Comparison of ENCODE assay signal across 16 cellular contexts in the genomic region with DNA sequence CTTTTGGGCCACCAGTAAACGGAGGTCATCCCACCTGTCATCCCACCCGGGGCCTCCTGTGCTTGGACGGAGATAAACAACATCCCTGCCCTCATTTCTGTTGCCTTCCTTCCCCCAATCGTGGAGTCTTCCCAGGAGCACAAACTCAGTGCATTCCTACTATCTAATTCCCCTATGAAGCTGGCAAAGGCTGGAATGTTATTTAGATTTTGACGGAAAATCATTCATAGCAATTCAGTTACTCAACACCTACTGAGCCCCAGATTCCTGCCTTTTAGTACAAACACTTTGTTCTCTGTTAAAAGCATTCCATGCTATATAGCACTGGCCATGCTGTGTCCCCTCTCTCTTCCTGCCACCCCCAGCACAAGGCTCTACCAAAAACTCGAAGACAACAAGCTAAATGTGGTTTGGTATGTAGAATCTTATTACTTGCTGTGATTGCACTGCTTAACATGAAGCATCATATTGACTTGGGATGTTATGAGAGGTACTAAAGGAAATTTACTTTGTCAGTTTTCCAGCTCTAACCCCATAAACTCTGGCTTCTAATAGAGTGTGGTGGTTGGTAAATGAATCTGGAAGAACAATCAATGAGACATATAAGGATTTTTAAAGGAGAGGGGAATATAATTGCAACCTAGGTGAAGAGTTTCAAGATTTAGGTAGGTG. TPM values are rescaled to one million over a fixed set of nuclear protein-coding genes. Genes with fewer than 3 reads are reported as not detected.
DNase-seq lines count a peak whose midpoint lies in the region; TF ChIP-seq lines count a peak whose summit lies in the region.
"Had no signal": no experiment of that assay in that cellular context is flagged by ENCODE, and none has a peak within 500 bp of the region (broad histone marks: within the 10 kb centered on the region; RNA-seq: fewer than 3 reads in every experiment).

No MANE protein-coding gene starts in this region.

- H3K4me2 ChIP-seq in PC-9 (0 out of 2 replicates have a peak overlapping the region, but pooled peaks have one; percentile 7), osteoblast (ENCODE audit: insufficient read depth, low read length) (peak overlapping the region; percentile 10)

- no peak overlapping the region for H3K4me3 Mint-ChIP-seq in Calu3 (ENCODE audit: low read depth, unreplicated experiment)

- H3K79me2 ChIP-seq in PC-9 (ENCODE audit: low read depth) (peaks cover 3% of the 10 kb centered on the region; the same call in 1 of the 2 replicates), osteoblast (ENCODE audit: insufficient read depth, low read length) (no peaks in the 10 kb centered on the region)

- no peak overlapping the region for H3K27ac Mint-ChIP-seq in Calu3 (ENCODE audit: unreplicated experiment)

- H3K9me3 ChIP-seq in AG04450 (ENCODE audit: control insufficient read depth, insufficient read depth, low read length) (no peaks in the 10 kb centered on the region), PC-9 (ENCODE audit: insufficient read depth, low read depth) (no peaks in the 10 kb centered on the region), esophagus muscularis mucosa (no peaks in the 10 kb centered on the region), osteoblast (ENCODE audit: low read depth, low read length) (no peaks in the 10 kb centered on the region)
- H3K9me3 ChIP-seq: tibial nerve had no signal

- CTCF ChIA-PET in AG04450 (lab: Charles Lee) (interaction anchor here (0.5 to 4.0 kb wide), 4 partner anchors 11 to 323 kb away, joined by 4 to 33 read pairs (median 8); no protein-coding TSS in a partner anchor), PC-9 (lab: Charles Lee) (no interaction called here), Calu3 (lab: Charles Lee) (no interaction called here)

- POLR2A ChIA-PET in AG04450 (lab: Yijun Ruan, JAX) = interaction anchor here (0.9 to 2.6 kb wide), 5 partner anchors 15 to 359 kb away, joined by 3 to 13 read pairs (median 3); partner anchors contain the start of genes IMPA2 and TUBB6
- POLR2A ChIA-PET in PC-9 (lab: Charles Lee; ENCODE audit: unreplicated experiment) = no interaction called here

- H3K4me1 Mint-ChIP-seq in Calu3 (ENCODE audit: low read depth, unreplicated experiment) = peaks cover 8% of the 10 kb centered on the region

- H4K20me1 ChIP-seq in PC-9 (ENCODE audit: insufficient read depth) (no peaks in the 10 kb centered on the region), osteoblast (ENCODE audit: insufficient read depth, low read length) (no peaks in the 10 kb centered on the region)

- WGBS in esophagus muscularis mucosa = 33% methylated on average over 6 of the region's 6 CpGs

- TF ChIP-seq POLR2A in esophagus muscularis mucosa (IDR thresholded peaks at IDR 0.05; ENCODE audit: low read depth) = no peak

- TF ChIP-seq EP300 in esophagus muscularis mucosa (IDR thresholded peaks at IDR 0.05) = no peak

- peaks cover 17% of the 10 kb centered on the region; the same call in 1 of the 2 replicates for H3F3A ChIP-seq in PC-9 (ENCODE audit: insufficient read depth, low read depth)

- intact Hi-C loops in PC-9 (cut with micrococcal nuclease; ENCODE audit: unreplicated experiment) (no loop called here), esophagus muscularis mucosa (cut with DNase I) (no loop called here), Calu3 (cut with micrococcal nuclease; ENCODE audit: unreplicated experiment) (no loop called here), cardiac septum (cut with DNase I) (no loop called here)

- H3K4me1 ChIP-seq in PC-9 (replicated peaks; ENCODE audit: insufficient read depth) (peaks cover 34% of the 10 kb centered on the region), esophagus muscularis mucosa (peaks cover 17 to 72% (median 53%) of the 10 kb centered on the region in 4 donors), osteoblast (ENCODE audit: insufficient read depth, low read length) (peaks cover 38% of the 10 kb centered on the region)

- H3K27me3 ChIP-seq in AG04450 (ENCODE audit: control insufficient read depth, insufficient read depth, low read length) (no peaks in the 10 kb centered on the region), PC-9 (ENCODE audit: insufficient read depth, low read depth) (no peaks in the 10 kb centered on the region), esophagus muscularis mucosa (no peaks in the 10 kb centered on the region), osteoblast (ENCODE audit: insufficient read depth, low read length) (no peaks in the 10 kb centered on the region)
- H3K27me3 ChIP-seq: tibial nerve had no signal

- H3K4me3 ChIP-seq in AG04450 (ENCODE audit: low read depth, low read length) = no peak overlapping the region
- no peak overlapping the region for H3K4me3 ChIP-seq in PC-9
- H3K4me3 ChIP-seq in esophagus muscularis mucosa = no peak overlapping the region
- H3K4me3 ChIP-seq in osteoblast (ENCODE audit: insufficient read depth, low read length) = no peak overlapping the region
- H3K4me3 ChIP-seq: tibial nerve had no signal

- H3K9me3 Mint-ChIP-seq in Calu3 (ENCODE audit: low read depth, unreplicated experiment) = no peaks in the 10 kb centered on the region

- no peaks in the 10 kb centered on the region for H3K27me3 Mint-ChIP-seq in Calu3 (ENCODE audit: unreplicated experiment)

- TF ChIP-seq CTCF in AG04450 (IDR thresholded peaks at IDR 0.05; ENCODE audit: low read depth, low read length) = no peak
- no peak for TF ChIP-seq CTCF in PC-9 (conservative IDR thresholded peaks at IDR 0.05)
- TF ChIP-seq CTCF in esophagus muscularis mucosa (IDR thresholded peaks at IDR 0.05) = no peak
- TF ChIP-seq CTCF in osteoblast (IDR thresholded peaks at IDR 0.05; ENCODE audit: extremely low read depth, low read depth, low read length) = no peak
- no peak for TF ChIP-seq CTCF in Calu3 (IDR thresholded peaks at IDR 0.05; ENCODE audit: unreplicated experiment)

- H3K27ac ChIP-seq in AG04450 (ENCODE audit: low read depth, low read length) (peak overlapping the region; percentile 68), PC-9 (0 out of 2 replicates have a peak overlapping the region, but pooled peaks have one; percentile 9), esophagus muscularis mucosa (replicated peaks in 1 of 4) (peak overlapping the region; percentile 89 to 95 (median 95)), osteoblast (ENCODE audit: low read depth, low read length) (peak overlapping the region; percentile 19), substantia nigra (ENCODE audit: low read depth, low read length, poor library complexity, severe bottlenecking) (no peak overlapping the region)

- no TSS peak for BruUV-seq in PC-9 (replicated peaks; lab: Mats Ljungman, UMichigan)
- no TSS peak for BruUV-seq in Calu3 (replicated peaks; lab: Mats Ljungman, UMichigan)

- DNase-seq in AG04450 (ENCODE audit: low read depth, low spot score) (no peak), PC-9 (no peak), esophagus muscularis mucosa (ENCODE audit: extremely low spot score) (no peak), osteoblast (ENCODE audit: insufficient read length, low spot score, missing footprints) (no peak), DMS 273 treated with DMSO at 0.1 percent for 48 hours (lab: John Stamatoyannopoulos, UW) (no peak), substantia nigra (lab: John Stamatoyannopoulos, UW) (no peak), Calu3 (no peak), cardiac septum (ENCODE audit: low spot score) (no peak)
- DNase-seq: activated CD4-positive, CD25-positive, alpha-beta regulatory T cell treated with anti-CD3 and anti-CD28 coated beads, Interleukin-2, amount 50 U/mL, for 72 hours; activated T-cell treated with anti-CD3 and anti-CD28 coated beads, Interleukin-2, amount 50 U/mL, for 48 hours; AML-193; left colon; NCI-H1105; NCI-H510A; SHP77 treated with DMSO at 0.1 percent for 48 hours had no signal

- H3K36me3 ChIP-seq in PC-9 (ENCODE audit: low read depth) = no peaks in the 10 kb centered on the region
- no peaks in the 10 kb centered on the region for H3K36me3 ChIP-seq in esophagus muscularis mucosa
- no peaks in the 10 kb centered on the region for H3K36me3 ChIP-seq in osteoblast (ENCODE audit: insufficient read depth, low read length)
- H3K36me3 ChIP-seq: tibial nerve had no signal

- H3K9me2 ChIP-seq in PC-9 (ENCODE audit: insufficient read depth) = no peaks in the 10 kb centered on the region

- H3K36me3 Mint-ChIP-seq in Calu3 (ENCODE audit: insufficient read depth, unreplicated experiment) = peaks cover 9% of the 10 kb centered on the region

- H2AFZ ChIP-seq in PC-9 (no peak overlapping the region; the same call in 1 of the 2 replicates), osteoblast (ENCODE audit: low read length) (no peak overlapping the region)

RNA-seq across cellular contexts. Expression of gene IMPA2, which starts 32.3 kb away (rescaled TPM):
- polyA plus RNA-seq in AG04450 (2011; rRNA removed) = 12.8 and 15.3 TPM in 2 replicates
- 10.9 and 13.4 TPM in 2 replicates for polyA minus RNA-seq in AG04450 (2011; rRNA and poly(A)+ RNA removed)
- total RNA-seq in PC-9 (2021) (83.6 and 91.4 TPM in 2 replicates), esophagus muscularis mucosa (100 to 1,000 TPM in 3 of 4 donors, 10 to 100 TPM in 1; 90.1 to 317 (median 165) TPM), osteoblast (11.2 and 14.4 TPM in 2 replicates), Calu3 (2022) (30.9 and 34.8 TPM in 2 replicates), cardiac septum (19.9 TPM)

RNA-seq across cellular contexts. Expression of gene MPPE1, which starts 40.9 kb away (rescaled TPM):
- 21.1 and 21.9 TPM in 2 replicates for polyA plus RNA-seq in AG04450 (2011; rRNA removed)
- 12.0 and 17.6 TPM in 2 replicates for polyA minus RNA-seq in AG04450 (2011; rRNA and poly(A)+ RNA removed)
- total RNA-seq in PC-9 (2021) (40.7 and 54.9 TPM in 2 replicates), esophagus muscularis mucosa (10 to 100 TPM; 10.9 to 30.2 (median 24.4) TPM), osteoblast (38.0 and 44.5 TPM in 2 replicates), Calu3 (2022) (37.6 and 44.4 TPM in 2 replicates), cardiac septum (39.9 TPM)
